Comparison of ENCODE assay signal across 1 cellular context in the genomic region with DNA sequence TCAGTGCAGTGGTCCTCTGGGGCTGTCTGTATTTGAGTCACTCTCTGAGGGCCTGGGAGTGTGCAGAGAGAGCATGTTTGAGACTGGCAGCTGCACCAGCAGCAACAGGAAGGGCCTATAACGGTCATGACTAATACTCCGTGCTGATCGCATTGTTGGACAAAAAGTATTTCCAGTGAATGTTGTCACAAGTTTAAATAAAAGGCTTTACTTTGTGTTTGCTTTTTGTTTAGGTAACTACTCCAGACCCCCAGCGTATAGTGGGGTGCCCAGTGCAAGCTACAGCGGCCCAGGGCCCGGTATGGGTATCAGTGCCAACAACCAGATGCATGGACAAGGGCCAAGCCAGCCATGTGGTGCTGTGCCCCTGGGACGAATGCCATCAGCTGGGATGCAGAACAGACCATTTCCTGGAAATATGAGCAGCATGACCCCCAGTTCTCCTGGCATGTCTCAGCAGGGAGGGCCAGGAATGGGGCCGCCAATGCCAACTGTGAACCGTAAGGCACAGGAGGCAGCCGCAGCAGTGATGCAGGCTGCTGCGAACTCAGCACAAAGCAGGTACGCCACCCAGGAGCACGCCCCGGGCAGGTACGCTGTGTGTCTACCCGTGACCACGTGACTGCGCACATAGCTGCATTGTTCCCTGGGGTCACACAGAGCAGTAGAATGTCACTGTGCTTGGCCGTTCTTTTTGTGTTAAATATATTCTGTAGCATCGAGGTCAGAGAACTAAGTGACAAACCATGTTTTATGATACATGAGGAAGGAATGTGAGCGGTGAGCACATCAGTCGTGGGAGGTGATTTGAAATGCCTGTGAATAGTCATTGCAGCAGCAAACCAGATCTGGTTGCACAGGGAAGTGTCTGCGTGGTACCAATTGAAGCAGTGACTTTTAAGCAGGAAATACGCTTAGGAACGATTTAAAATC.
A peak's percentile ranks its signal among the peaks of the same experiment; 100 is the strongest.
TF ChIP-seq lines count a peak whose summit lies in the region.

No MANE protein-coding gene starts in this region.

TF ChIP-seq in HEK293, 187 proteins besides CTCF, POLR2A, EP300 and RAD21 (continued from another document):
- TF ChIP-seq, protein P1, sequence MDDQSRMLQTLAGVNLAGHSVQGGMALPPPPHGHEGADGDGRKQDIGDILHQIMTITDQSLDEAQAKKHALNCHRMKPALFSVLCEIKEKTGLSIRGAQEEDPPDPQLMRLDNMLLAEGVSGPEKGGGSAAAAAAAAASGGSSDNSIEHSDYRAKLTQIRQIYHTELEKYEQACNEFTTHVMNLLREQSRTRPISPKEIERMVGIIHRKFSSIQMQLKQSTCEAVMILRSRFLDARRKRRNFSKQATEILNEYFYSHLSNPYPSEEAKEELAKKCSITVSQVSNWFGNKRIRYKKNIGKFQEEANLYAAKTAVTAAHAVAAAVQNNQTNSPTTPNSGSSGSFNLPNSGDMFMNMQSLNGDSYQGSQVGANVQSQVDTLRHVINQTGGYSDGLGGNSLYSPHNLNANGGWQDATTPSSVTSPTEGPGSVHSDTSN (CRISPR knock-in tag; IDR thresholded peaks at IDR 0.05), result peak; percentile 62; the same call in 1 of the 2 replicates
